20 cellular contexts compared by ENCODE assay signal in the genomic region with DNA sequence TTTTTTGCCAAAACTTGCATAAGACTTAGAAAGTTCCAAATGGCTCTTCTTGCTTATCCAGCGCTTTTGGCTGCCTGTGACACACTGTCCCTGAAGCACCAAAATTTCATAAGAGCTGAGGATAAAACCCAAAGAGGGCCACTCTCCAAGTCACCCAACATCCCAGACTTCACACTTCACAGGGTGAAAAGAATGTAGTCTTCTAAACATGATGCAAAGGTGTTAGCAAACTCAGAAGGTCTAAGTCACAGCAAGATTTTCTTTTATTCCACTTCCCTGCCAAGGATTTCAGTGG. TPM values are rescaled to one million over a fixed set of nuclear protein-coding genes. Genes with fewer than 3 reads are reported as not detected.
"Had no signal": no experiment of that assay in that cellular context is flagged by ENCODE, and none has a peak within 500 bp of the region (broad histone marks: within the 10 kb centered on the region; RNA-seq: fewer than 3 reads in every experiment).

No MANE protein-coding gene starts in this region.

- DNase-seq: activated B cell treated with CpG ODN at 0.5 μM for 24 hours; activated CD4-positive, alpha-beta memory T cell treated with anti-CD3 and anti-CD28 coated beads for 36 hours; activated CD4-positive, alpha-beta T cell treated with anti-CD3 and anti-CD28 coated beads for 4 hours; activated T-cell treated with anti-CD3 and anti-CD28 coated beads for 4 hours; effector memory CD8-positive, alpha-beta T cell; foreskin keratinocyte; hypothalamus; mucosa of descending colon; naive thymus-derived CD4-positive, alpha-beta T cell; stimulated activated CD4-positive, alpha-beta T cell treated with anti-CD3 and anti-CD28 coated beads, Interleukin-4, amount 100 ng/mL, for 24 hours; stomach; T-helper 9 cell; upper lobe of right lung had no signal

- H3K27ac ChIP-seq: foreskin keratinocyte, neural progenitor cell, prostate gland, right lobe of liver, upper lobe of right lung had no signal

- ATAC-seq: effector memory CD8-positive, alpha-beta T cell; foreskin keratinocyte; left lobe of liver; mucosa of descending colon; naive thymus-derived CD4-positive, alpha-beta T cell; right lobe of liver; stimulated activated effector memory CD8-positive, alpha-beta T cell treated with anti-CD3 and anti-CD28 coated beads, Interleukin-12 subunit alpha, Interleukin-12 subunit beta, amount 100 ng/mL, for 72 hours; upper lobe of right lung had no signal

- H3K4me3 ChIP-seq: mucosa of descending colon, neural progenitor cell, prostate gland, right lobe of liver, stomach, upper lobe of right lung had no signal

- H3K9me3 ChIP-seq: mucosa of descending colon, prostate gland, right lobe of liver, stomach, upper lobe of right lung had no signal

- H3K36me3 ChIP-seq: neural progenitor cell, prostate gland, right lobe of liver, stomach, upper lobe of right lung had no signal

- H3K4me1 ChIP-seq: foreskin keratinocyte, prostate gland, right lobe of liver had no signal

- H3K27me3 ChIP-seq: foreskin keratinocyte, neural progenitor cell, right lobe of liver, stomach, upper lobe of right lung had no signal

RNA-seq across cellular contexts. Expression of a gene that starts 44.4 kb away (rescaled TPM):
- total RNA-seq: activated B cell treated with CpG ODN at 0.5 μM for 24 hours, fibroblast of lung, foreskin keratinocyte had no signal
- polyA plus RNA-seq: foreskin keratinocyte, keratinocyte had no signal
